Comparison of ENCODE assay signal across 1 cellular context in the genomic region with DNA sequence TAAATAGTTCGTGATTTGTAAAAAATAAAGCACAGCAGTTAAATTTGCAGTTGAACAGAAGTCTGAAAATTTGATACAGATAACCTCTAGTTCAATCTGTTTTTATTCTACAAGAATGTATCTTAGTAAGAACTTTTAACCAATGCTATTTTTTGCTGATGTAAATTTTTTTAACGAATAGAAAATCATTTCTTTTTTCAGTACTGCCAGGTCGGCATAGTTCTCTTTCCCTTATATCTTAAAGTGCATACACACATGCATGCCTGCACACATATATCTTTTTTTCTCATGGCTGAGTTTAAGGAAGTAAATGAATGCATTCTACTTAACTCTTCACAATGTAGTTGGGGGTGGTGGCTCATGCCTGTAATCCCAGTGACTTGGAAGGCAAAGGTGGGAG.
TF ChIP-seq lines count a peak whose summit lies in the region.

No MANE protein-coding gene starts in this region.

TF ChIP-seq in HepG2, 621 proteins besides CTCF, POLR2A, EP300 and RAD21 (continued from another document):
- peak in 1 of 2 experiments; percentile 56; a peak in 2 of 4 replicates for TF ChIP-seq MAFK (conservative IDR thresholded peaks at IDR 0.05 in 1 of 2, IDR thresholded peaks at IDR 0.05 in 1 of 2; ENCODE audit: low read length in 2 of 2)
